Comparison of ENCODE assay signal across 12 cellular contexts in the genomic region with DNA sequence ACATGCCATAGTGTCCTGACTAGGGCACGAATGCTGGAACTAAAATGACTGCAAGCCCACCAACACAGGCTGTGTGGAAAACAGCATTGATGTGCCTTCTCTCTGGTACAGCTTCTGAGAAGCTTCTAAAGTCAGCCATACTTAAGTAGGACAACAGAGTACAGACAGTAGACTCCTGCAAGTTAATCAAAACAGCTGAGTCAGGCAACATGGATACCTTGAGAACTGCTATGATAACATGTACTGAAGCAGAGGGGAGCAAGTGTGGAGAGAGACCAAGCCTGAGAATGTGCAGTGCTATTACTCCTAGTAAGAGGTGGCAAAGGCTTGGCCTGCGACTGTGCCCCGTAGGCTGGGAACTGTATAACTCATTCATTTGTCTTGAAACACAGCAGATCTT. TPM values are rescaled to one million over a fixed set of nuclear protein-coding genes. Genes with fewer than 3 reads are reported as not detected.
DNase-seq lines count a peak whose midpoint lies in the region; ATAC-seq, FAIRE-seq and TF ChIP-seq lines count a peak whose summit lies in the region.
"Had no signal": no experiment of that assay in that cellular context is flagged by ENCODE, and none has a peak within 500 bp of the region (broad histone marks: within the 10 kb centered on the region; RNA-seq: fewer than 3 reads in every experiment).

No MANE protein-coding gene starts in this region.

- peaks cover 34 to 59% (median 47%) of the 10 kb centered on the region in 4 donors for H3K4me1 Mint-ChIP-seq in CD4-positive, alpha-beta memory T cell
- H3K4me1 Mint-ChIP-seq in brain: peaks cover 74% of the 10 kb centered on the region
- peaks cover 46% of the 10 kb centered on the region for H3K4me1 Mint-ChIP-seq in nephron progenitor cell

- no peak for DNase-seq in CD4-positive, alpha-beta memory T cell
- DNase-seq in Karpas-422: no peak
- no peak for DNase-seq in nephron progenitor cell
- no peak for DNase-seq in frontal cortex (ENCODE audit: low spot score in 2 of 2)
- no peak for DNase-seq in NCI-H1417 (lab: John Stamatoyannopoulos, UW)
- DNase-seq: activated naive CD4-positive, alpha-beta T cell treated with Interleukin-2 at 50 U/mL for 16 hours; colonic mucosa; NCI-H2029 treated with DMSO at 0.1 percent for 48 hours; retina had no signal

- H3K9ac ChIP-seq in Karpas-422 (ENCODE audit: low read length): no peak overlapping the region; the same call in 1 of the 2 replicates

- H3K27ac ChIP-seq in CD4-positive, alpha-beta memory T cell (ENCODE audit: low read depth, low read length): no peak overlapping the region
- no peak overlapping the region for H3K27ac ChIP-seq in Karpas-422 (ENCODE audit: low read length)
- H3K27ac ChIP-seq: colonic mucosa had no signal

- H3K4me1 ChIP-seq in CD4-positive, alpha-beta memory T cell (ENCODE audit: insufficient read depth, low read length): peaks cover 45% of the 10 kb centered on the region
- H3K4me1 ChIP-seq in Karpas-422 (ENCODE audit: low read length): peaks cover 55% of the 10 kb centered on the region

- H3K79me2 ChIP-seq in Karpas-422 (ENCODE audit: low read length): peaks cover 72% of the 10 kb centered on the region

- no peak for FAIRE-seq in frontal cortex (lab: Jason Lieb, UNC)

- H3K9me3 ChIP-seq in CD4-positive, alpha-beta memory T cell (ENCODE audit: control insufficient read depth in 1 of 2, low read length in 2 of 2): no peaks in the 10 kb centered on the region
- H3K9me3 ChIP-seq in Karpas-422 (ENCODE audit: low read length): no peaks in the 10 kb centered on the region
- H3K9me3 ChIP-seq: colonic mucosa had no signal

- peaks cover 15 to 30% of the 10 kb centered on the region in 2 donors for H3K36me3 Mint-ChIP-seq in CD4-positive, alpha-beta memory T cell
- H3K36me3 Mint-ChIP-seq in brain (peaks cover 21% of the 10 kb centered on the region), nephron progenitor cell (ENCODE audit: low read depth) (peaks cover 4% of the 10 kb centered on the region)

- H3K4me2 ChIP-seq in Karpas-422 (ENCODE audit: low read depth, low read length, poor library complexity, severe bottlenecking): peak overlapping the region; percentile 80

- no peak overlapping the region for H3K4me3 ChIP-seq in CD4-positive, alpha-beta memory T cell (ENCODE audit: low read length in 2 of 2)
- no peak overlapping the region for H3K4me3 ChIP-seq in Karpas-422 (ENCODE audit: low read length)
- H3K4me3 ChIP-seq: colonic mucosa had no signal

- no peaks in the 10 kb centered on the region for H3K9me2 ChIP-seq in Karpas-422 (replicated peaks; ENCODE audit: insufficient read depth, low read length)

- H3K9me3 Mint-ChIP-seq in CD4-positive, alpha-beta memory T cell: no peaks in the 10 kb centered on the region
- H3K9me3 Mint-ChIP-seq in brain (no peaks in the 10 kb centered on the region), nephron progenitor cell (no peaks in the 10 kb centered on the region)

- peaks cover 2% of the 10 kb centered on the region for H3K36me3 ChIP-seq in CD4-positive, alpha-beta memory T cell (ENCODE audit: insufficient read depth, low read length)
- H3K36me3 ChIP-seq in Karpas-422 (ENCODE audit: insufficient read depth, low read length): peaks cover 7% of the 10 kb centered on the region; the same call in 1 of the 2 replicates
- H3K36me3 ChIP-seq: colonic mucosa had no signal

- CTCF ChIA-PET in CD4-positive, alpha-beta memory T cell (lab: Charles Lee; ENCODE audit: partially characterized antibody): no interaction called here

- no peak for TF ChIP-seq CTCF in brain (conservative IDR thresholded peaks at IDR 0.05)
- no peak for TF ChIP-seq CTCF in nephron progenitor cell (IDR thresholded peaks at IDR 0.05)

- H4K20me1 ChIP-seq in Karpas-422 (ENCODE audit: insufficient read depth, low read depth, low read length): no peaks in the 10 kb centered on the region

- H2AFZ ChIP-seq in Karpas-422 (ENCODE audit: low read length): no peak overlapping the region

- H3K4me3 Mint-ChIP-seq in CD4-positive, alpha-beta memory T cell: peak overlapping the region in 7 of 8 donors; percentile 46 to 93 (median 64)
- H3K4me3 Mint-ChIP-seq in brain (peak overlapping the region; percentile 88 to 92 (median 92)), nephron progenitor cell (peak overlapping the region; percentile 86)

- no peaks in the 10 kb centered on the region for H3K27me3 Mint-ChIP-seq in CD4-positive, alpha-beta memory T cell
- H3K27me3 Mint-ChIP-seq in brain (peaks cover 3% of the 10 kb centered on the region), nephron progenitor cell (ENCODE audit: low read depth, poor library complexity) (peaks cover 5% of the 10 kb centered on the region)

- peak overlapping the region in 4 of 7 donors; percentile 41 to 91 (median 54) for H3K27ac Mint-ChIP-seq in CD4-positive, alpha-beta memory T cell
- peak overlapping the region in 4 of 5 experiments; percentile 25 to 78 (median 48) for H3K27ac Mint-ChIP-seq in brain
- H3K27ac Mint-ChIP-seq in nephron progenitor cell: no peak overlapping the region

- no peak for ATAC-seq in GM21381 (IDR thresholded peaks at IDR 0.05; ENCODE audit: unreplicated experiment)
- ATAC-seq: SK-N-SH treated with all-trans-retinoic acid at 6 μM for 48 hours had no signal

- no peaks in the 10 kb centered on the region for H3K27me3 ChIP-seq in CD4-positive, alpha-beta memory T cell (ENCODE audit: insufficient read depth, low read length)
- no peaks in the 10 kb centered on the region for H3K27me3 ChIP-seq in Karpas-422 (ENCODE audit: low read length)
- H3K27me3 ChIP-seq: colonic mucosa had no signal

- POLR2A ChIA-PET in CD4-positive, alpha-beta memory T cell (lab: Charles Lee; ENCODE audit: partially characterized antibody): no interaction called here

- intact Hi-C loops in CD4-positive, alpha-beta memory T cell (cut with micrococcal nuclease): no loop called here

RNA-seq across cellular contexts. Expression of a gene that starts 2.5 kb away (rescaled TPM):
- 10 to 100 TPM; 34.6 to 37.2 TPM for total RNA-seq in CD4-positive, alpha-beta memory T cell
- polyA plus RNA-seq in CD4-positive, alpha-beta memory T cell: 10 to 100 TPM; 52.1 to 83.6 TPM
- total RNA-seq in Karpas-422 (2014; rRNA removed; shearing (Covaris generic); ENCODE audit: low replicate concordance): 23.8 and 51.4 TPM in 2 replicates
- 47.9 TPM for polyA plus RNA-seq in brain (ENCODE audit: insufficient read depth, low read depth, low replicate concordance)
- 92.5 TPM for total RNA-seq in frontal cortex

RNA-seq across cellular contexts. Expression of a gene that starts 20.4 kb away (rescaled TPM):
- under 1 TPM; 0.55 to 0.87 TPM for total RNA-seq in CD4-positive, alpha-beta memory T cell
- not detected for polyA plus RNA-seq in CD4-positive, alpha-beta memory T cell
- 2.9 TPM in 1 of 2 replicates, not detected in the other for total RNA-seq in Karpas-422 (2014; rRNA removed; shearing (Covaris generic); ENCODE audit: low replicate concordance)
- not detected for polyA plus RNA-seq in brain (ENCODE audit: insufficient read depth, low read depth, low replicate concordance)
- not detected for total RNA-seq in frontal cortex
- total RNA-seq: colonic mucosa had no signal
